In genomic region chr17:34579017-34579946, GRCh38 we compare ENCODE assay signal across 8 cellular contexts. TPM values are rescaled to one million over a fixed set of nuclear protein-coding genes. Genes with fewer than 3 reads are reported as not detected.
A peak's percentile ranks its signal among the peaks of the same experiment; 100 is the strongest.
DNase-seq lines count a peak whose midpoint lies in the region; ATAC-seq and TF ChIP-seq lines count a peak whose summit lies in the region.

Gene TMEM132E, plus strand, starts transcription at chr17:34579582. Its CDS starts 1,495 bp downstream, at chr17:34581077.

- H3K36me3 ChIP-seq in mammary epithelial cell (ENCODE audit: insufficient read depth, low read length): no peaks in the 10 kb centered on the region
- no peaks in the 10 kb centered on the region for H3K36me3 ChIP-seq in kidney epithelial cell (ENCODE audit: control insufficient read depth, insufficient read depth, low read length)

- 0% methylated on average over 23 of the region's 101 CpGs for WGBS in mammary epithelial cell (ENCODE audit: low coverage, missing lambda C conversion rate)

- H3K79me2 ChIP-seq in mammary epithelial cell (ENCODE audit: insufficient read depth, low read length): no peaks in the 10 kb centered on the region

- peak; percentile 56 for DNase-seq in ELF-1 (ENCODE audit: low read depth, low spot score)
- peak; percentile 83 for DNase-seq in NCI-H2171 treated with DMSO at 0.1 percent for 48 hours (lab: John Stamatoyannopoulos, UW)
- peak; percentile 4 for DNase-seq in mammary epithelial cell
- no peak for DNase-seq in kidney epithelial cell (ENCODE audit: low read depth)
- peak; percentile 6 for DNase-seq in stimulated activated CD4-positive, alpha-beta T cell treated with anti-CD3 and anti-CD28 coated beads, Interleukin-4, amount 100 ng/mL, for 24 hours
- DNase-seq in NCI-H1436 (lab: John Stamatoyannopoulos, UW): no peak

- in situ Hi-C loops in mammary epithelial cell (cut with MboI; ENCODE audit: low sequenced_read_pairs in 2 of 2): no loop called here

- H3K9me3 ChIP-seq in mammary epithelial cell (replicated peaks; ENCODE audit: insufficient read depth, low read length): no peaks in the 10 kb centered on the region

- H3K4me3 ChIP-seq in mammary epithelial cell (replicated peaks in 1 of 3; ENCODE audit: insufficient read depth in 1 of 3, low read depth in 2 of 3, low read length in 3 of 3) (peak within 1 kb of the TSS in 2 of 3 experiments; percentile 2 to 12), kidney epithelial cell (ENCODE audit: low read depth, low read length) (peak within 1 kb of the TSS; percentile 24)

- peaks cover 48% of the 10 kb centered on the region for H3K27me3 ChIP-seq in mammary epithelial cell (ENCODE audit: insufficient read depth, low read length)
- peaks cover 75% of the 10 kb centered on the region for H3K27me3 ChIP-seq in kidney epithelial cell (ENCODE audit: control insufficient read depth, insufficient read depth, low read length)

- H2AFZ ChIP-seq in mammary epithelial cell (ENCODE audit: low read depth, low read length): peak within 1 kb of the TSS; percentile 24

- no peaks in the 10 kb centered on the region for H4K20me1 ChIP-seq in mammary epithelial cell (ENCODE audit: insufficient read depth, low read length)

- no peak within 1 kb of the TSS for H3K27ac ChIP-seq in mammary epithelial cell (ENCODE audit: insufficient read depth, low read depth, low read length)

- BruUV-seq in mammary epithelial cell (replicated peaks; lab: Mats Ljungman, UMichigan): no TSS peak

- CTCF ChIA-PET in mammary epithelial cell (lab: Charles Lee; ENCODE audit: low non-redundant PET): no interaction called here

- peak within 1 kb of the TSS; percentile 42 for H3K4me2 ChIP-seq in mammary epithelial cell (ENCODE audit: insufficient read depth, low read depth, low read length)

- peaks cover 3% of the 10 kb centered on the region for H3K4me1 ChIP-seq in mammary epithelial cell (ENCODE audit: insufficient read depth, low read length)

- TF ChIP-seq CTCF in mammary epithelial cell (conservative IDR thresholded peaks at IDR 0.05 in 1 of 2, IDR thresholded peaks at IDR 0.05 in 1 of 2; ENCODE audit: extremely low read depth in 1 of 2, insufficient read depth in 1 of 2, low read depth in 1 of 2, low read length in 2 of 2): no peak
- TF ChIP-seq CTCF in kidney epithelial cell (IDR thresholded peaks at IDR 0.05; ENCODE audit: insufficient read depth, low read length, poor library complexity, severe bottlenecking): no peak

- dilution Hi-C loops in mammary epithelial cell (cut with HindIII; ENCODE audit: low sequenced_read_pairs): no loop called here

- intact Hi-C loops in mammary epithelial cell (cut with micrococcal nuclease): no loop called here

- no peak for ATAC-seq in HG03565 (IDR thresholded peaks at IDR 0.05; ENCODE audit: unreplicated experiment)
- no peak for ATAC-seq in HG03354 (IDR thresholded peaks at IDR 0.05; ENCODE audit: poor library complexity, severe bottlenecking, unreplicated experiment)

- H3K9ac ChIP-seq in mammary epithelial cell (ENCODE audit: insufficient read depth, low read length): no peak within 1 kb of the TSS

RNA-seq across cellular contexts. Expression of gene TMEM132E, which starts in this region (rescaled TPM):
- total RNA-seq in mammary epithelial cell: not detected
- polyA plus RNA-seq in mammary epithelial cell: not detected
- not detected for polyA minus RNA-seq in mammary epithelial cell
- 0.13 and 0.21 TPM in 2 replicates for total RNA-seq in kidney epithelial cell

Comparison
In these comparisons a context has a peak if more than half of its experiments do, and no peak if none do; other contexts are left out.
1. Peak in DNase-seq, H3K4me3 ChIP-seq and H3K4me2 ChIP-seq in mammary epithelial cell; RNA of the gene not detected or under 1 TPM.
2. DNase-seq: peak in ELF-1 (single experiment), NCI-H2171 treated with DMSO at 0.1 percent for 48 hours (single experiment) and stimulated activated CD4-positive, alpha-beta T cell treated with anti-CD3 and anti-CD28 coated beads, Interleukin-4, amount 100 ng/mL, for 24 hours (single experiment); none in kidney epithelial cell (single experiment) and NCI-H1436 (single experiment).